ENCODE assay signal across 15 cellular contexts in genomic region chr1:187605736-187606135, GRCh38.
"Had no signal": no experiment of that assay in that cellular context is flagged by ENCODE, and none has a peak within 500 bp of the region (broad histone marks: within the 10 kb centered on the region; RNA-seq: fewer than 3 reads in every experiment).

No MANE protein-coding gene starts in this region.

- H3K4me3 Mint-ChIP-seq: activated naive CD4-positive, alpha-beta T cell treated with anti-CD3 and anti-CD28 coated beads, Interleukin-2, amount 10 ng/mL, durations not matched to agents 7 days and 5 days; naive B cell; stimulated activated naive CD8-positive, alpha-beta T cell treated with anti-CD3 and anti-CD28 coated beads, Interleukin-15, amount 100 ng/mL, for 72 hours; type B pancreatic cell had no signal

- ATAC-seq: esophagus mucosa; pancreas; sciatic nerve; stimulated activated naive CD8-positive, alpha-beta T cell treated with anti-CD3 and anti-CD28 coated beads, Interleukin-15, amount 100 ng/mL, for 72 hours had no signal

- H3K27ac Mint-ChIP-seq: activated naive CD4-positive, alpha-beta T cell treated with anti-CD3 and anti-CD28 coated beads, Interleukin-2, amount 10 ng/mL, durations not matched to agents 7 days and 5 days; activated T-helper 2 cell treated with anti-CD3 and anti-CD28 coated beads, Interferon-gamma antibody, Interleukin-2, Interleukin-4, amounts not matched to agents 10 μg/mL and 5 μg/mL and 100 μg/mL, durations not matched to agents 14 hours and 24 hours and 36 hours; naive B cell; stimulated activated naive CD8-positive, alpha-beta T cell treated with anti-CD3 and anti-CD28 coated beads, Interleukin-15, amount 100 ng/mL, for 72 hours; type B pancreatic cell had no signal

- H3K4me1 Mint-ChIP-seq: activated naive CD4-positive, alpha-beta T cell treated with anti-CD3 and anti-CD28 coated beads, Interleukin-2, amount 10 ng/mL, durations not matched to agents 7 days and 5 days; naive B cell; stimulated activated naive CD8-positive, alpha-beta T cell treated with anti-CD3 and anti-CD28 coated beads, Interleukin-15, amount 100 ng/mL, for 72 hours had no signal

- H3K27me3 ChIP-seq: colonic mucosa, pancreas had no signal

- H3K36me3 Mint-ChIP-seq: activated naive CD4-positive, alpha-beta T cell treated with anti-CD3 and anti-CD28 coated beads, Interleukin-2, amount 10 ng/mL, durations not matched to agents 7 days and 5 days; naive B cell; type B pancreatic cell had no signal

- H3K27me3 Mint-ChIP-seq: activated naive CD4-positive, alpha-beta T cell treated with anti-CD3 and anti-CD28 coated beads, Interleukin-2, amount 10 ng/mL, durations not matched to agents 7 days and 5 days; naive B cell; stimulated activated naive CD8-positive, alpha-beta T cell treated with anti-CD3 and anti-CD28 coated beads, Interleukin-15, amount 100 ng/mL, for 72 hours; type B pancreatic cell had no signal

- H3K4me3 ChIP-seq: colonic mucosa, left ventricle myocardium inferior, pancreas had no signal

- H3K36me3 ChIP-seq: colonic mucosa, left ventricle myocardium inferior, pancreas had no signal

- H3K9me3 ChIP-seq: colonic mucosa, pancreas had no signal

- H3K9me3 Mint-ChIP-seq: type B pancreatic cell had no signal

- DNase-seq: activated CD4-positive, alpha-beta T cell treated with anti-CD3 and anti-CD28 coated beads for 1 hour; activated CD4-positive, alpha-beta T cell treated with anti-CD3 and anti-CD28 coated beads, Interleukin-2, amount 50 U/mL, for 48 hours; activated naive CD4-positive, alpha-beta T cell treated with anti-CD3 and anti-CD28 coated beads, Interleukin-2, amount 10 ng/mL, durations not matched to agents 7 days and 5 days; activated T-cell treated with anti-CD3 and anti-CD28 coated beads, Interleukin-2, amount 50 U/mL, for 1 hour; colonic mucosa; islet precursor cell; left ventricle myocardium inferior; naive B cell; pancreas; stimulated activated CD4-positive, alpha-beta T cell treated with anti-CD3 and anti-CD28 coated beads, Interleukin-1b, Interleukin-23, amount 100 ng/mL, for 48 hours; stimulated activated naive CD8-positive, alpha-beta T cell treated with anti-CD3 and anti-CD28 coated beads, Interleukin-15, amount 100 ng/mL, for 72 hours had no signal

- H3K27ac ChIP-seq: colonic mucosa, left ventricle myocardium inferior, pancreas had no signal

- H3K4me1 ChIP-seq: colonic mucosa, left ventricle myocardium inferior, pancreas had no signal
